In genomic region chr12:111163422-111163821, GRCh38 we compare ENCODE assay signal across 2 cellular contexts.
TF ChIP-seq lines count a peak whose summit lies in the region.

No MANE protein-coding gene starts in this region.

TF ChIP-seq in HepG2, 621 proteins besides CTCF, POLR2A, EP300 and RAD21 (continued from another document):
- no peak for TF ChIP-seq GRHL1 (CRISPR knock-in tag; conservative IDR thresholded peaks at IDR 0.05)
- peak; percentile 94 for TF ChIP-seq ZNF329 (CRISPR knock-in tag; IDR thresholded peaks at IDR 0.05; ENCODE audit: low read depth)
- no peak for TF ChIP-seq ZBTB4 (CRISPR knock-in tag; IDR thresholded peaks at IDR 0.05; ENCODE audit: borderline replicate concordance)
- no peak for TF ChIP-seq ZSCAN31 (CRISPR knock-in tag; IDR thresholded peaks at IDR 0.05; ENCODE audit: low read depth)
- no peak for TF ChIP-seq HNRNPLL (IDR thresholded peaks at IDR 0.05; ENCODE audit: low read depth, low read length, poor library complexity, severe bottlenecking)

TF ChIP-seq in K562, 482 proteins besides CTCF, POLR2A, EP300 and RAD21 (continued from another document):
- no peak for TF ChIP-seq BRF2 (IDR thresholded peaks at IDR 0.05; ENCODE audit: borderline replicate concordance, insufficient read depth, insufficient read length)
- peak; percentile 48; the same call in 1 of the 2 replicates for TF ChIP-seq MAFG (tag; conservative IDR thresholded peaks at IDR 0.05)
- 0 out of 2 replicates have a peak, but pooled peaks have one; percentile 49 for TF ChIP-seq NFE2 (IDR thresholded peaks at IDR 0.05; ENCODE audit: low read depth)
